30 cellular contexts compared by ENCODE assay signal in the genomic region with DNA sequence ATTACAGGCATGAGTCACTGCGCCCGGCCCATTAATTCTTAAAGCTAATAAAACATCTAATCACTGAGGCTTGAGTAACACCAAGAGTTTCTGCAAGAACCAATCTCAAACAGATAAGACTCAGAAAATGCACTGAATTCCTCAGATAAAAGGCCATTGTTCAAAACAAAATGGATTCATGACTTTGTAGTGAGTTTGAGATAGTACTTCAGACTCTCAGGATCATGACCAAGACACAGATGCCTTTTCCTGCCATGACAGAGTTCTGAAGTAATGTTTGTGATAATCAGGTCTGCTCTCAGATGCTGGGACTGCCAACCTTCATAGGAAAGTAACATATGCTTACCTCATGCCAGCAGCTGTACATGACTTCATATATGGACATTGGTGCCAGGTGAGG. TPM values are rescaled to one million over a fixed set of nuclear protein-coding genes. Genes with fewer than 3 reads are reported as not detected.
DNase-seq lines count a peak whose midpoint lies in the region; ATAC-seq, FAIRE-seq and TF ChIP-seq lines count a peak whose summit lies in the region.
"Had no signal": no experiment of that assay in that cellular context is flagged by ENCODE, and none has a peak within 500 bp of the region (broad histone marks: within the 10 kb centered on the region; RNA-seq: fewer than 3 reads in every experiment).

No MANE protein-coding gene starts in this region.

- H3K27me3 Mint-ChIP-seq in activated naive CD8-positive, alpha-beta T cell, result no peaks in the 10 kb centered on the region
- H3K27me3 Mint-ChIP-seq in activated naive CD8-positive, alpha-beta T cell treated with anti-CD3 and anti-CD28 coated beads, Interleukin-2, amount 50 U/mL, for 24 hours, result no peaks in the 10 kb centered on the region
- H3K27me3 Mint-ChIP-seq in immature natural killer cell (ENCODE audit: low read depth in 3 of 3) (peaks cover 0 to 7% (median 2%) of the 10 kb centered on the region in 3 donors), CD14-positive monocyte (ENCODE audit: low read depth in 3 of 3) (peaks cover 0 to under 1% (median 0%) of the 10 kb centered on the region in 3 donors)
- H3K27me3 Mint-ChIP-seq: activated CD4-positive, alpha-beta memory T cell treated with anti-CD3 and anti-CD28 coated beads, Interleukin-2, amount 10 ng/mL, durations not matched to agents 7 days and 5 days; memory B cell; stimulated activated naive CD8-positive, alpha-beta T cell treated with anti-CD3 and anti-CD28 coated beads, Interleukin-15, Interleukin-2, amounts not matched to agents 100 ng/mL and 50 ng/mL, for 24 hours had no signal

- H3K9me3 Mint-ChIP-seq in activated naive CD8-positive, alpha-beta T cell (ENCODE audit: low read depth), result no peaks in the 10 kb centered on the region
- H3K9me3 Mint-ChIP-seq in activated naive CD8-positive, alpha-beta T cell treated with anti-CD3 and anti-CD28 coated beads, Interleukin-2, amount 50 U/mL, for 24 hours, result no peaks in the 10 kb centered on the region
- H3K9me3 Mint-ChIP-seq in immature natural killer cell (no peaks in the 10 kb centered on the region), CD14-positive monocyte (peaks cover 0 to 3% (median 0%) of the 10 kb centered on the region in 7 donors)
- H3K9me3 Mint-ChIP-seq: activated CD4-positive, alpha-beta memory T cell treated with anti-CD3 and anti-CD28 coated beads, Interleukin-2, amount 10 ng/mL, durations not matched to agents 7 days and 5 days; H9; memory B cell; naive B cell; stimulated activated naive CD8-positive, alpha-beta T cell treated with anti-CD3 and anti-CD28 coated beads, Interleukin-15, Interleukin-2, amounts not matched to agents 100 ng/mL and 50 ng/mL, for 24 hours had no signal

- peaks cover 17% of the 10 kb centered on the region for H3K4me1 Mint-ChIP-seq in activated naive CD8-positive, alpha-beta T cell (ENCODE audit: low read depth)
- peaks cover 13% of the 10 kb centered on the region for H3K4me1 Mint-ChIP-seq in activated naive CD8-positive, alpha-beta T cell treated with anti-CD3 and anti-CD28 coated beads, Interleukin-2, amount 50 U/mL, for 24 hours
- H3K4me1 Mint-ChIP-seq in immature natural killer cell, result peaks cover 32 to 75% of the 10 kb centered on the region in 2 donors
- H3K4me1 Mint-ChIP-seq in CD14-positive monocyte, result peaks cover 19% of the 10 kb centered on the region
- H3K4me1 Mint-ChIP-seq: activated CD4-positive, alpha-beta memory T cell treated with anti-CD3 and anti-CD28 coated beads, Interleukin-2, amount 10 ng/mL, durations not matched to agents 7 days and 5 days; H9; memory B cell; naive B cell had no signal

- H3K27ac Mint-ChIP-seq in activated naive CD8-positive, alpha-beta T cell, result peak overlapping the region; percentile 68
- no peak overlapping the region for H3K27ac Mint-ChIP-seq in activated naive CD8-positive, alpha-beta T cell treated with anti-CD3 and anti-CD28 coated beads, Interleukin-2, amount 50 U/mL, for 24 hours
- H3K27ac Mint-ChIP-seq in immature natural killer cell (peak overlapping the region in 5 of 6 donors; percentile 40 to 76 (median 66)), CD14-positive monocyte (no peak overlapping the region)
- H3K27ac Mint-ChIP-seq: activated CD4-positive, alpha-beta memory T cell treated with anti-CD3 and anti-CD28 coated beads, Interleukin-2, amount 10 ng/mL, durations not matched to agents 7 days and 5 days; memory B cell; naive B cell; stimulated activated naive CD8-positive, alpha-beta T cell treated with anti-CD3 and anti-CD28 coated beads, Interleukin-15, Interleukin-2, amounts not matched to agents 100 ng/mL and 50 ng/mL, for 24 hours had no signal

- peak; percentile 74 for FAIRE-seq in urothelium cell line (lab: Jason Lieb, UNC)
- FAIRE-seq: A549, frontal cortex, keratinocyte had no signal

- ATAC-seq in activated naive CD8-positive, alpha-beta T cell treated with anti-CD3 and anti-CD28 coated beads, Interleukin-2, amount 50 U/mL, for 24 hours, result no peak
- ATAC-seq in Right ventricle myocardium superior (ENCODE audit: poor library complexity), result no peak
- ATAC-seq: A549; activated CD4-positive, CD25-positive, alpha-beta regulatory T cell treated with anti-CD3 and anti-CD28 coated beads, Interleukin-2, amount 50 U/mL, for 24 hours; right cardiac atrium; Right ventricle myocardium inferior had no signal

- no peak overlapping the region for H3K4me3 Mint-ChIP-seq in activated naive CD8-positive, alpha-beta T cell
- no peak overlapping the region for H3K4me3 Mint-ChIP-seq in activated naive CD8-positive, alpha-beta T cell treated with anti-CD3 and anti-CD28 coated beads, Interleukin-2, amount 50 U/mL, for 24 hours
- H3K4me3 Mint-ChIP-seq in immature natural killer cell, result no peak overlapping the region
- H3K4me3 Mint-ChIP-seq in CD14-positive monocyte, result no peak overlapping the region
- H3K4me3 Mint-ChIP-seq: activated CD4-positive, alpha-beta memory T cell treated with anti-CD3 and anti-CD28 coated beads, Interleukin-2, amount 10 ng/mL, durations not matched to agents 7 days and 5 days; H9; memory B cell; naive B cell; stimulated activated naive CD8-positive, alpha-beta T cell treated with anti-CD3 and anti-CD28 coated beads, Interleukin-15, Interleukin-2, amounts not matched to agents 100 ng/mL and 50 ng/mL, for 24 hours had no signal

- intact Hi-C loops in CD14-positive monocyte (cut with micrococcal nuclease) (no loop called here), Right ventricle myocardium superior (cut with DNase I) (no loop called here)

- peaks cover 19% of the 10 kb centered on the region for H3K36me3 Mint-ChIP-seq in activated naive CD8-positive, alpha-beta T cell
- peaks cover 11% of the 10 kb centered on the region for H3K36me3 Mint-ChIP-seq in activated naive CD8-positive, alpha-beta T cell treated with anti-CD3 and anti-CD28 coated beads, Interleukin-2, amount 50 U/mL, for 24 hours (ENCODE audit: low read depth)
- H3K36me3 Mint-ChIP-seq in immature natural killer cell, result peaks cover 32 to 70% (median 41%) of the 10 kb centered on the region in 3 donors
- peaks cover 0 to 1% of the 10 kb centered on the region in 2 donors for H3K36me3 Mint-ChIP-seq in CD14-positive monocyte
- H3K36me3 Mint-ChIP-seq: memory B cell had no signal

- TF ChIP-seq CTCF in CD14-positive monocyte (IDR thresholded peaks at IDR 0.05), result no peak

- no peak for DNase-seq in activated naive CD8-positive, alpha-beta T cell treated with anti-CD3 and anti-CD28 coated beads, Interleukin-2, amount 50 U/mL, for 24 hours
- peak; percentile 36 for DNase-seq in astrocyte of the hippocampus (ENCODE audit: low read depth, low spot score)
- no peak for DNase-seq in immature natural killer cell
- no peak for DNase-seq in urothelium cell line (ENCODE audit: low spot score)
- no peak for DNase-seq in CD14-positive monocyte (ENCODE audit: low spot score)
- no peak for DNase-seq in Right ventricle myocardium superior
- DNase-seq in NCI-H1105 (lab: John Stamatoyannopoulos, UW), result no peak
- DNase-seq: activated CD4-positive, alpha-beta memory T cell treated with anti-CD3 and anti-CD28 coated beads, Interleukin-2, amount 10 ng/mL, durations not matched to agents 7 days and 5 days; amniotic stem cell; BE2C; central memory CD4-positive, alpha-beta T cell; dorsolateral prefrontal cortex; H9; KBM-7; naive B cell; NCI-H1694; NCI-H748 treated with DMSO at 0.1 percent for 48 hours; right cardiac atrium; stimulated activated CD4-positive, alpha-beta T cell treated with anti-CD3 and anti-CD28 coated beads, Interleukin-12 subunit alpha, Interleukin-12 subunit beta, amount 100 ng/mL, for 4 hours; stimulated activated CD4-positive, alpha-beta T cell treated with anti-CD3 and anti-CD28 coated beads, Interleukin-4, amount 100 ng/mL, for 4 hours; tibial artery had no signal

RNA-seq across cellular contexts. Expression of a gene that starts 54.6 kb away (rescaled TPM):
- polyA plus RNA-seq in immature natural killer cell, result not detected
- polyA plus RNA-seq in CD14-positive monocyte, result under 1 TPM in 1 of 2 donors, not detected in 1; 0.22 TPM
- total RNA-seq in Right ventricle myocardium superior, result 0.43 TPM

RNA-seq across cellular contexts. Expression of a gene that starts 54.7 kb away (rescaled TPM):
- not detected for polyA plus RNA-seq in immature natural killer cell
- polyA plus RNA-seq in CD14-positive monocyte, result not detected
- 0.24 TPM for total RNA-seq in Right ventricle myocardium superior
- total RNA-seq: activated CD4-positive, alpha-beta memory T cell treated with anti-CD3 and anti-CD28 coated beads, Interleukin-2, amount 10 ng/mL, durations not matched to agents 7 days and 5 days; osteocyte; Right ventricle myocardium inferior had no signal

Comparison
In these comparisons a context has a peak if more than half of its experiments do, and no peak if none do; other contexts are left out.
1. H3K27ac Mint-ChIP-seq: peak in activated naive CD8-positive, alpha-beta T cell (single experiment) and immature natural killer cell (5 of 6); none in activated naive CD8-positive, alpha-beta T cell treated with anti-CD3 and anti-CD28 coated beads, Interleukin-2, amount 50 U/mL, for 24 hours (single experiment) and CD14-positive monocyte (0 of 7).